ENCODE assay signal across 18 cellular contexts in genomic region chr7:148588168-148588890, GRCh38. TPM values are rescaled to one million over a fixed set of nuclear protein-coding genes. Genes with fewer than 3 reads are reported as not detected.
DNase-seq lines count a peak whose midpoint lies in the region; ATAC-seq and TF ChIP-seq lines count a peak whose summit lies in the region.
"Had no signal": no experiment of that assay in that cellular context is flagged by ENCODE, and none has a peak within 500 bp of the region (broad histone marks: within the 10 kb centered on the region; RNA-seq: fewer than 3 reads in every experiment).

No MANE protein-coding gene starts in this region.

- H3K4me1 ChIP-seq in SJCRH30 = peaks cover 34% of the 10 kb centered on the region

- H3K4me1 Mint-ChIP-seq in glutamatergic neuron (ENCODE audit: low read depth, unreplicated experiment) = peaks cover 54% of the 10 kb centered on the region
- H3K4me1 Mint-ChIP-seq: B cell had no signal

- H3K9me3 Mint-ChIP-seq in glutamatergic neuron (ENCODE audit: unreplicated experiment) = peaks cover 22% of the 10 kb centered on the region
- H3K9me3 Mint-ChIP-seq: CD4-positive, alpha-beta T cell had no signal

- H3K4me3 Mint-ChIP-seq in glutamatergic neuron (ENCODE audit: unreplicated experiment) = peak overlapping the region; percentile 86
- H3K4me3 Mint-ChIP-seq: B cell; CD4-positive, alpha-beta T cell; T-helper 17 cell had no signal

- DNase-seq in NCI-H1694 (lab: John Stamatoyannopoulos, UW) (peak; percentile 11), NCI-H82 (lab: John Stamatoyannopoulos, UW) (peak; percentile 85), glutamatergic neuron (peak; percentile 66), NCI-H526 treated with DMSO at 0.1 percent for 48 hours (lab: John Stamatoyannopoulos, UW) (no peak), SJCRH30 (no peak), ureter (ENCODE audit: low spot score) (no peak)
- DNase-seq: CD4-positive, alpha-beta T cell; NCI-H1092 treated with DMSO at 0.1 percent for 48 hours; NCI-H1930; NCI-H510A; OCI-M1; SHP77 treated with DMSO at 0.1 percent for 48 hours; T-helper 17 cell had no signal

- H3K4me3 ChIP-seq in SJCRH30 = no peak overlapping the region

- no peaks in the 10 kb centered on the region for H3K36me3 ChIP-seq in SJCRH30

- H3K9me3 ChIP-seq in SJCRH30 (replicated peaks) = no peaks in the 10 kb centered on the region

- H3K27ac ChIP-seq in SJCRH30 = no peak overlapping the region
- H3K27ac ChIP-seq: KMS-11 had no signal

- no peaks in the 10 kb centered on the region for H3K27me3 ChIP-seq in SJCRH30

- TF ChIP-seq CTCF in glutamatergic neuron (IDR thresholded peaks at IDR 0.05; ENCODE audit: partially characterized antibody, unreplicated experiment) = no peak

- peak overlapping the region; percentile 100 for H3K27ac Mint-ChIP-seq in glutamatergic neuron (ENCODE audit: unreplicated experiment)
- H3K27ac Mint-ChIP-seq: B cell; CD4-positive, alpha-beta T cell; T-helper 17 cell had no signal

- H3K27me3 Mint-ChIP-seq in glutamatergic neuron (ENCODE audit: unreplicated experiment) = peaks cover 6% of the 10 kb centered on the region
- H3K27me3 Mint-ChIP-seq: CD4-positive, alpha-beta T cell had no signal

- ATAC-seq in GM19395 (IDR thresholded peaks at IDR 0.05; ENCODE audit: unreplicated experiment) = no peak
- ATAC-seq: T-helper 17 cell had no signal

- H3K36me3 Mint-ChIP-seq in glutamatergic neuron (ENCODE audit: unreplicated experiment) = no peaks in the 10 kb centered on the region

RNA-seq across cellular contexts. Expression of gene C7orf33, which starts 2.2 kb away (rescaled TPM):
- not detected for total RNA-seq in glutamatergic neuron (ENCODE audit: unreplicated experiment)
- 0.13 and 0.53 TPM in 2 replicates for total RNA-seq in SJCRH30 (2014; rRNA removed; shearing (Covaris generic))
- total RNA-seq in ureter = not detected
- total RNA-seq: B cell; CD4-positive, alpha-beta T cell; M059J; RPMI7951; T-helper 17 cell had no signal

Comparison
In these comparisons a context has a peak if more than half of its experiments do, and no peak if none do; other contexts are left out.
1. DNase-seq: peak in NCI-H1694 (single experiment), NCI-H82 (single experiment) and glutamatergic neuron (single experiment); none in NCI-H526 treated with DMSO at 0.1 percent for 48 hours (single experiment), SJCRH30 (0 of 2) and ureter (single experiment).